Comparison of ENCODE assay signal across 8 cellular contexts in the genomic region with DNA sequence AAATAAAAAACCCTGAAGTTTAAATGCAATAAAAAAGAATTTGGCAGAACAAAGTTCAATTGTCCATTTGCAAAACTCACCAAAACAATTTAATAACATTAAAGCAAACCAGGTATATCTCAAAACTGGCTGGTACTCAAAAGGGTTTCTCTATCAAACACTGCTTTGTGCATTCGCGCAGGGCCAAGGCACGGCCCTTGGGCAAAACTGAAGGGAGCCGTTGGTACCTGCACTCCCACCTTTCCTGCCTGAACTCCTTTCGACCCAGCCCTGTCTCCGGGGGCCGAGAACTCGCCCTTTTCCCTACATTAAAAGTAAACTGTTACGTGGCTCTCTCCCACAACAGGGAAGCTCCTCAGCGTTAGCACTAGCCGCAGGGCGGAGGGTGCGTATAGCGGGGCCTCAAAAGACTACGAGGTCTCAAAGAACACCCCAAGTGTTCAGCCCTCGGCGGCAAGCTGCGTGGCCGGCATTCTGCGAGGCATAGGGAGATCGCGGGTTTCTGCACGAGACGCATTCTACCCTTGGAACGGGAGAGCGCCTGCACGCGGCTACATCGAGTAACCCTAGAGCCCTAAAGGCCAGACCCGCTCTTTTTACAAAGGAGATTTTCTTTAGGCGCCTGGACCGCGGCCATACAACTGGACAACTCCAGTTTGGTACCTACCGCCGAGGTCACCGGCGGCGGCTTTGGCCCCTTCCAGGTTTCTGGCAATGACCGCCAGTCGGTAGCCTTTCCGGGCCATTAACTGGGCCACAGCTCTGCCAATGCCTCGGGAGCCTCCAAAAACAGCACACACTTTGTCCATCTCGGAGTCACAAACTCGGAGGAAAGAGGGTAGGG. TPM values are rescaled to one million over a fixed set of nuclear protein-coding genes. Genes with fewer than 3 reads are reported as not detected.
DNase-seq lines count a peak whose midpoint lies in the region; ATAC-seq, FAIRE-seq and TF ChIP-seq lines count a peak whose summit lies in the region.

No MANE protein-coding gene starts in this region.

- no peaks in the 10 kb centered on the region for H3K9me2 ChIP-seq in MM.1S (replicated peaks; ENCODE audit: insufficient read depth, low read length)

- H3K36me3 ChIP-seq in GM06990 (ENCODE audit: control insufficient read depth, insufficient read depth, low read length) (peaks cover 2% of the 10 kb centered on the region; the same call in 1 of the 2 replicates), HAP-1 (replicated peaks) (peaks cover 21% of the 10 kb centered on the region), MM.1S (replicated peaks; ENCODE audit: insufficient read depth, low read length) (no peaks in the 10 kb centered on the region; the same call in 1 of the 2 replicates), GM12878 (ENCODE audit: control insufficient read depth in 2 of 2, insufficient read depth in 2 of 2, low read length in 1 of 2) (no peaks in the 10 kb centered on the region; a peak in 1 of 4 replicates), skeletal muscle tissue (ENCODE audit: control insufficient read depth in 3 of 3, insufficient read depth in 3 of 3, low read length in 3 of 3) (peaks cover 0 to 5% (median 0%) of the 10 kb centered on the region in 3 donors)

- H2AFZ ChIP-seq in MM.1S (ENCODE audit: low read length) (peak overlapping the region; percentile 84), GM12878 (ENCODE audit: control insufficient read depth, low read depth, low read length) (peak overlapping the region; percentile 75)

- H3K9me3 ChIP-seq in HAP-1: no peaks in the 10 kb centered on the region
- no peaks in the 10 kb centered on the region for H3K9me3 ChIP-seq in MM.1S (replicated peaks; ENCODE audit: insufficient read depth, low read length)
- H3K9me3 ChIP-seq in GM12878 (replicated peaks; ENCODE audit: control insufficient read depth, insufficient read depth, low read length): no peaks in the 10 kb centered on the region
- no peaks in the 10 kb centered on the region for H3K9me3 ChIP-seq in skeletal muscle tissue (ENCODE audit: control insufficient read depth in 3 of 3, low read length in 3 of 3)

- H3K4me3 ChIP-seq in GM06990 (replicated peaks; ENCODE audit: low read depth, low read length) (peak overlapping the region; percentile 76), HAP-1 (peak overlapping the region; percentile 57), MM.1S (ENCODE audit: low read length) (peak overlapping the region; percentile 72), GM12878 (peak overlapping the region; percentile 75), skeletal muscle tissue (ENCODE audit: low read length in 3 of 3) (peak overlapping the region; percentile 88 to 93 (median 92))

- TF ChIP-seq EP300 in GM12878 (IDR thresholded peaks at IDR 0.05; ENCODE audit: borderline replicate concordance in 1 of 2, control insufficient read depth in 1 of 2, low read depth in 2 of 2, low read length in 2 of 2): 0 out of 4 replicates have a peak, but pooled peaks of 1 of the 2 experiments have one; percentile 12

- in situ Hi-C loops in HAP-1 (cut with MboI; ENCODE audit: low sequenced_read_pairs): loop anchor here (10.0 kb wide), 1 partner anchor 475 kb away; no protein-coding TSS in a partner anchor
- in situ Hi-C loops in GM12878 (cut with MboI): loop anchor here (5.0 kb wide), 2 partner anchors 87 to 478 kb away; no protein-coding TSS in a partner anchor

- DNase-seq in GM06990 (ENCODE audit: extremely low read depth, insufficient read length): peak; percentile 75
- DNase-seq in HAP-1 (ENCODE audit: low spot score in 2 of 2): peak; percentile 46 to 73
- peak; percentile 66 for DNase-seq in MM.1S
- DNase-seq in T-helper 9 cell: peak; percentile 40
- no peak for DNase-seq in GM12878 (ENCODE audit: low read depth, low spot score)
- peak; percentile 31 for DNase-seq in iPS-NIHi11 (ENCODE audit: low spot score)

- no peaks in the 10 kb centered on the region for H4K20me1 ChIP-seq in MM.1S (ENCODE audit: insufficient read depth, low read length)
- H4K20me1 ChIP-seq in GM12878 (ENCODE audit: control insufficient read depth, insufficient read depth): no peaks in the 10 kb centered on the region

- ATAC-seq in GM12878: peak; percentile 68
- ATAC-seq in GM18519 (IDR thresholded peaks at IDR 0.05; ENCODE audit: low FRiP score, unreplicated experiment): no peak

- H3K27ac ChIP-seq in MM.1S (ENCODE audit: low read length) (peak overlapping the region; percentile 74), GM12878 (ENCODE audit: control insufficient read depth, insufficient read depth) (peak overlapping the region; percentile 91), skeletal muscle tissue (ENCODE audit: low read depth, low read length) (peak overlapping the region; percentile 92)

- under 1% methylated on average over 44 of the region's 44 CpGs for WGBS in GM12878 (ENCODE audit: insufficient coverage, insufficient replicate concordance, low lambda C conversion rate, missing lambda C conversion rate)

- 0 out of 2 replicates have a peak, but pooled peaks cover 2% of the 10 kb centered on the region for H3K79me2 ChIP-seq in MM.1S (ENCODE audit: low read length)
- H3K79me2 ChIP-seq in GM12878 (ENCODE audit: control insufficient read depth, insufficient read depth, low read length): peaks cover 33% of the 10 kb centered on the region

- no peak for TF ChIP-seq POLR2A in GM12878 (IDR thresholded peaks at IDR 0.05; ENCODE audit: low read depth, low read length)

- peak overlapping the region; percentile 86 for H3K9ac ChIP-seq in MM.1S (ENCODE audit: low read length)
- peak overlapping the region; percentile 96 for H3K9ac ChIP-seq in GM12878 (ENCODE audit: control insufficient read depth, insufficient read depth, low read length)
- peak overlapping the region; percentile 89 to 94 (median 93) for H3K9ac ChIP-seq in skeletal muscle tissue (ENCODE audit: low read depth in 1 of 3, low read length in 3 of 3)

- H3K27me3 ChIP-seq in GM06990 (replicated peaks; ENCODE audit: control insufficient read depth, insufficient read depth, low read length): no peaks in the 10 kb centered on the region
- no peaks in the 10 kb centered on the region for H3K27me3 ChIP-seq in HAP-1 (ENCODE audit: low read depth)
- H3K27me3 ChIP-seq in MM.1S (replicated peaks; ENCODE audit: insufficient read depth, low read length): no peaks in the 10 kb centered on the region
- H3K27me3 ChIP-seq in GM12878 (replicated peaks in 1 of 2; ENCODE audit: control insufficient read depth in 2 of 2, insufficient read depth in 2 of 2, low read length in 1 of 2): no peaks in the 10 kb centered on the region
- H3K27me3 ChIP-seq in skeletal muscle tissue (ENCODE audit: control insufficient read depth in 3 of 3, insufficient read depth in 3 of 3, low read length in 3 of 3): no peaks in the 10 kb centered on the region

- POLR2A ChIA-PET in GM12878 (lab: Charles Lee): interaction anchor here (0.7 to 1.6 kb wide), 25 partner anchors 13 to 791 kb away, joined by 3 to 8 read pairs (median 4); a partner anchor contains a TSS

- H3K4me2 ChIP-seq in MM.1S (ENCODE audit: low read depth, low read length): peak overlapping the region; percentile 90
- H3K4me2 ChIP-seq in GM12878 (ENCODE audit: control insufficient read depth, insufficient read depth): peak overlapping the region; percentile 89

- intact Hi-C loops in GM12878 (cut with micrococcal nuclease; ENCODE audit: unreplicated experiment): loop anchor here (5.0 to 10.0 kb wide), 4 partner anchors 425 to 822 kb away; no protein-coding TSS in a partner anchor

- no peak for TF ChIP-seq RAD21 in GM12878 (IDR thresholded peaks at IDR 0.05; ENCODE audit: insufficient read depth, low read depth, low read length)

- CTCF ChIA-PET in GM12878 (lab: Yijun Ruan, JAX): interaction anchor here (0.6 to 6.2 kb wide), 26 partner anchors 9 to 863 kb away, joined by 3 to 31 read pairs (median 4); a partner anchor contains a TSS

- TF ChIP-seq CTCF in GM06990 (IDR thresholded peaks at IDR 0.05; ENCODE audit: insufficient read depth, low read length, poor library complexity, severe bottlenecking): peak; percentile 44
- TF ChIP-seq CTCF in MM.1S (IDR thresholded peaks at IDR 0.05; ENCODE audit: low read length): peak; percentile 36
- TF ChIP-seq CTCF in GM12878 (IDR thresholded peaks at IDR 0.05 in 2 of 3, conservative IDR thresholded peaks at IDR 0.05 in 1 of 3; ENCODE audit: control insufficient read depth in 2 of 3, extremely low read depth in 1 of 3, insufficient read depth in 1 of 3, low read depth in 3 of 3, low read length in 3 of 3): peak; percentile 40 to 45 (median 44); a peak in 5 of 6 replicates

- FAIRE-seq in GM12878 (lab: Jason Lieb, UNC): no peak

- SMC1A ChIA-PET in GM12878 (lab: Charles Lee; ENCODE audit: uncharacterized antibody, unreplicated experiment): interaction anchor here (0.6 to 7.7 kb wide), 21 partner anchors 11 to 482 kb away, joined by 3 to 81 read pairs (median 4); no protein-coding TSS in a partner anchor

- H3F3A ChIP-seq in MM.1S (ENCODE audit: insufficient read depth, low read length): no peaks in the 10 kb centered on the region

- H3K4me1 ChIP-seq in HAP-1: peaks cover 21% of the 10 kb centered on the region
- H3K4me1 ChIP-seq in MM.1S (ENCODE audit: low read length): peaks cover 5% of the 10 kb centered on the region
- H3K4me1 ChIP-seq in GM12878 (ENCODE audit: control insufficient read depth, insufficient read depth, low read length): no peaks in the 10 kb centered on the region
- H3K4me1 ChIP-seq in skeletal muscle tissue (ENCODE audit: control insufficient read depth in 3 of 3, insufficient read depth in 3 of 3, low read length in 3 of 3): peaks cover 7 to 18% (median 7%) of the 10 kb centered on the region in 3 donors

- RAD21 ChIA-PET in GM12878 (lab: Charles Lee; ENCODE audit: unreplicated experiment): interaction anchor here (0.5 to 5.6 kb wide), 33 partner anchors 9 to 557 kb away, joined by 3 to 57 read pairs (median 4); a partner anchor contains a TSS

- BruUV-seq in GM12878 (replicated peaks; lab: Mats Ljungman, UMichigan): TSS peak; percentile 82

RNA-seq across cellular contexts. Expression of a gene that starts 0.6 kb away (rescaled TPM):
- total RNA-seq in GM12878 (2013; cell fraction: nucleolus; rRNA removed): 98.9 and 104 TPM in 2 replicates
- 22.2 and 27.7 TPM in 2 replicates for total RNA-seq in GM12878 (2014; rRNA removed)
- total RNA-seq in GM12878 (2014; rRNA removed; fragmentation: Illumina TruSeq; extraction: Trizol): 26.5 and 28.3 TPM in 2 replicates
- total RNA-seq in GM12878 (2021): 32.2 and 32.9 TPM in 2 replicates
- 5.5 TPM for polyA plus RNA-seq in GM12878 (2011; ENCODE audit: low read depth)
- polyA plus RNA-seq in GM12878 (2011; rRNA removed): 17.3 and 24.4 TPM in 2 replicates
- 5.2 and 6.3 TPM in 2 replicates for polyA plus RNA-seq in GM12878 (2011; cell fraction: cytosol; rRNA removed)
- polyA plus RNA-seq in GM12878 (2011; cell fraction: nucleus; rRNA removed): 20.6 and 24.4 TPM in 2 replicates
- 10.9 and 13.0 TPM in 2 replicates for polyA plus RNA-seq in GM12878 (2012)
- polyA plus RNA-seq in GM12878 (2014; fragmentation: Illumina TruSeq; extraction: Trizol): 23.2 and 30.8 TPM in 2 replicates
- polyA plus RNA-seq in GM12878 (2014; fragmentation: Nextera tagmentation; extraction: Ambion mirVana): 10 to 100 TPM; 21.4 to 36.2 TPM
- 16.7 and 21.2 TPM in 2 replicates for polyA plus RNA-seq in GM12878 (2014; rRNA removed)
- polyA plus RNA-seq in GM12878 (2016; fragmentation: Nextera tagmentation; extraction: Ambion mirVana): 10 to 100 TPM; 30.8 to 38.8 TPM
- polyA minus RNA-seq in GM12878 (2011; rRNA and poly(A)+ RNA removed): 15.9 and 16.0 TPM in 2 replicates
- polyA minus RNA-seq in GM12878 (2011; cell fraction: cytosol; rRNA and poly(A)+ RNA removed): 4.8 and 6.1 TPM in 2 replicates
- 20.4 and 31.1 TPM in 2 replicates for polyA minus RNA-seq in GM12878 (2011; cell fraction: nucleus; rRNA and poly(A)+ RNA removed)
- 19.8 TPM for total RNA-seq in skeletal muscle tissue
